1 cellular context compared by ENCODE assay signal in the genomic region with DNA sequence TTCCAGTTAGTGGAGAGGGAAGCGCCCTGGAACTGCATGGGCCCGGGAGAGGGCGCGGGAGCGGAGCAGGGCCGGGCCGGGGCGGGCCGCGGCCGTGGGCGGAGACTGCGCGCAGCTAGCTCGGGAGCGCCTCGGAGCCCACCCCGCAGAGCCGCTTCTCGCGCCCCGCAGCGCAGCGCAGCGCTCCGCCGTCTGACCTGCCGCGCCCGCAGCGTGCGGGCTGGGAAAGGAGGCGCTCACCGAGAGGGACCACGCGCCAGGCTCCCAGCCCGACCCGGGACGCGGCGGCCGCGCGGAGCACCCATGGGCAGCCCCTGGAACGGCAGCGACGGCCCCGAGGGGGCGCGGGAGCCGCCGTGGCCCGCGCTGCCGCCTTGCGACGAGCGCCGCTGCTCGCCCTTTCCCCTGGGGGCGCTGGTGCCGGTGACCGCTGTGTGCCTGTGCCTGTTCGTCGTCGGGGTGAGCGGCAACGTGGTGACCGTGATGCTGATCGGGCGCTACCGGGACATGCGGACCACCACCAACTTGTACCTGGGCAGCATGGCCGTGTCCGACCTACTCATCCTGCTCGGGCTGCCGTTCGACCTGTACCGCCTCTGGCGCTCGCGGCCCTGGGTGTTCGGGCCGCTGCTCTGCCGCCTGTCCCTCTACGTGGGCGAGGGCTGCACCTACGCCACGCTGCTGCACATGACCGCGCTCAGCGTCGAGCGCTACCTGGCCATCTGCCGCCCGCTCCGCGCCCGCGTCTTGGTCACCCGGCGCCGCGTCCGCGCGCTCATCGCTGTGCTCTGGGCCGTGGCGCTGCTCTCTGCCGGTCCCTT.
TF ChIP-seq lines count a peak whose summit lies in the region.

A gene with protein sequence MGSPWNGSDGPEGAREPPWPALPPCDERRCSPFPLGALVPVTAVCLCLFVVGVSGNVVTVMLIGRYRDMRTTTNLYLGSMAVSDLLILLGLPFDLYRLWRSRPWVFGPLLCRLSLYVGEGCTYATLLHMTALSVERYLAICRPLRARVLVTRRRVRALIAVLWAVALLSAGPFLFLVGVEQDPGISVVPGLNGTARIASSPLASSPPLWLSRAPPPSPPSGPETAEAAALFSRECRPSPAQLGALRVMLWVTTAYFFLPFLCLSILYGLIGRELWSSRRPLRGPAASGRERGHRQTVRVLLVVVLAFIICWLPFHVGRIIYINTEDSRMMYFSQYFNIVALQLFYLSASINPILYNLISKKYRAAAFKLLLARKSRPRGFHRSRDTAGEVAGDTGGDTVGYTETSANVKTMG (plus strand): TSS at position 304 of the 821 bp plus-strand sequence. CDS start 0 bp downstream, at position 304.

TF ChIP-seq in H1, 55 proteins besides CTCF, POLR2A, EP300 and RAD21:
- peak; percentile 97 for TF ChIP-seq E2F6 (IDR thresholded peaks at IDR 0.05)
- no peak for TF ChIP-seq FOSL1 (IDR thresholded peaks at IDR 0.05; ENCODE audit: insufficient read depth, low read depth, low read length)
- no peak for TF ChIP-seq GABPA (IDR thresholded peaks at IDR 0.05; ENCODE audit: borderline replicate concordance, insufficient read depth, low read length)
- TF ChIP-seq CHD1 (IDR thresholded peaks at IDR 0.05; ENCODE audit: low read depth, low read length), result no peak
- TF ChIP-seq TCF12 (IDR thresholded peaks at IDR 0.05; ENCODE audit: low read depth, low read length), result no peak
- TF ChIP-seq YY1 (IDR thresholded peaks at IDR 0.05; ENCODE audit: low read depth, low read length), result no peak
- TF ChIP-seq EZH2 (IDR thresholded peaks at IDR 0.05; ENCODE audit: low read depth, low read length, severe bottlenecking), result peak; percentile 91
- TF ChIP-seq, protein P1, sequence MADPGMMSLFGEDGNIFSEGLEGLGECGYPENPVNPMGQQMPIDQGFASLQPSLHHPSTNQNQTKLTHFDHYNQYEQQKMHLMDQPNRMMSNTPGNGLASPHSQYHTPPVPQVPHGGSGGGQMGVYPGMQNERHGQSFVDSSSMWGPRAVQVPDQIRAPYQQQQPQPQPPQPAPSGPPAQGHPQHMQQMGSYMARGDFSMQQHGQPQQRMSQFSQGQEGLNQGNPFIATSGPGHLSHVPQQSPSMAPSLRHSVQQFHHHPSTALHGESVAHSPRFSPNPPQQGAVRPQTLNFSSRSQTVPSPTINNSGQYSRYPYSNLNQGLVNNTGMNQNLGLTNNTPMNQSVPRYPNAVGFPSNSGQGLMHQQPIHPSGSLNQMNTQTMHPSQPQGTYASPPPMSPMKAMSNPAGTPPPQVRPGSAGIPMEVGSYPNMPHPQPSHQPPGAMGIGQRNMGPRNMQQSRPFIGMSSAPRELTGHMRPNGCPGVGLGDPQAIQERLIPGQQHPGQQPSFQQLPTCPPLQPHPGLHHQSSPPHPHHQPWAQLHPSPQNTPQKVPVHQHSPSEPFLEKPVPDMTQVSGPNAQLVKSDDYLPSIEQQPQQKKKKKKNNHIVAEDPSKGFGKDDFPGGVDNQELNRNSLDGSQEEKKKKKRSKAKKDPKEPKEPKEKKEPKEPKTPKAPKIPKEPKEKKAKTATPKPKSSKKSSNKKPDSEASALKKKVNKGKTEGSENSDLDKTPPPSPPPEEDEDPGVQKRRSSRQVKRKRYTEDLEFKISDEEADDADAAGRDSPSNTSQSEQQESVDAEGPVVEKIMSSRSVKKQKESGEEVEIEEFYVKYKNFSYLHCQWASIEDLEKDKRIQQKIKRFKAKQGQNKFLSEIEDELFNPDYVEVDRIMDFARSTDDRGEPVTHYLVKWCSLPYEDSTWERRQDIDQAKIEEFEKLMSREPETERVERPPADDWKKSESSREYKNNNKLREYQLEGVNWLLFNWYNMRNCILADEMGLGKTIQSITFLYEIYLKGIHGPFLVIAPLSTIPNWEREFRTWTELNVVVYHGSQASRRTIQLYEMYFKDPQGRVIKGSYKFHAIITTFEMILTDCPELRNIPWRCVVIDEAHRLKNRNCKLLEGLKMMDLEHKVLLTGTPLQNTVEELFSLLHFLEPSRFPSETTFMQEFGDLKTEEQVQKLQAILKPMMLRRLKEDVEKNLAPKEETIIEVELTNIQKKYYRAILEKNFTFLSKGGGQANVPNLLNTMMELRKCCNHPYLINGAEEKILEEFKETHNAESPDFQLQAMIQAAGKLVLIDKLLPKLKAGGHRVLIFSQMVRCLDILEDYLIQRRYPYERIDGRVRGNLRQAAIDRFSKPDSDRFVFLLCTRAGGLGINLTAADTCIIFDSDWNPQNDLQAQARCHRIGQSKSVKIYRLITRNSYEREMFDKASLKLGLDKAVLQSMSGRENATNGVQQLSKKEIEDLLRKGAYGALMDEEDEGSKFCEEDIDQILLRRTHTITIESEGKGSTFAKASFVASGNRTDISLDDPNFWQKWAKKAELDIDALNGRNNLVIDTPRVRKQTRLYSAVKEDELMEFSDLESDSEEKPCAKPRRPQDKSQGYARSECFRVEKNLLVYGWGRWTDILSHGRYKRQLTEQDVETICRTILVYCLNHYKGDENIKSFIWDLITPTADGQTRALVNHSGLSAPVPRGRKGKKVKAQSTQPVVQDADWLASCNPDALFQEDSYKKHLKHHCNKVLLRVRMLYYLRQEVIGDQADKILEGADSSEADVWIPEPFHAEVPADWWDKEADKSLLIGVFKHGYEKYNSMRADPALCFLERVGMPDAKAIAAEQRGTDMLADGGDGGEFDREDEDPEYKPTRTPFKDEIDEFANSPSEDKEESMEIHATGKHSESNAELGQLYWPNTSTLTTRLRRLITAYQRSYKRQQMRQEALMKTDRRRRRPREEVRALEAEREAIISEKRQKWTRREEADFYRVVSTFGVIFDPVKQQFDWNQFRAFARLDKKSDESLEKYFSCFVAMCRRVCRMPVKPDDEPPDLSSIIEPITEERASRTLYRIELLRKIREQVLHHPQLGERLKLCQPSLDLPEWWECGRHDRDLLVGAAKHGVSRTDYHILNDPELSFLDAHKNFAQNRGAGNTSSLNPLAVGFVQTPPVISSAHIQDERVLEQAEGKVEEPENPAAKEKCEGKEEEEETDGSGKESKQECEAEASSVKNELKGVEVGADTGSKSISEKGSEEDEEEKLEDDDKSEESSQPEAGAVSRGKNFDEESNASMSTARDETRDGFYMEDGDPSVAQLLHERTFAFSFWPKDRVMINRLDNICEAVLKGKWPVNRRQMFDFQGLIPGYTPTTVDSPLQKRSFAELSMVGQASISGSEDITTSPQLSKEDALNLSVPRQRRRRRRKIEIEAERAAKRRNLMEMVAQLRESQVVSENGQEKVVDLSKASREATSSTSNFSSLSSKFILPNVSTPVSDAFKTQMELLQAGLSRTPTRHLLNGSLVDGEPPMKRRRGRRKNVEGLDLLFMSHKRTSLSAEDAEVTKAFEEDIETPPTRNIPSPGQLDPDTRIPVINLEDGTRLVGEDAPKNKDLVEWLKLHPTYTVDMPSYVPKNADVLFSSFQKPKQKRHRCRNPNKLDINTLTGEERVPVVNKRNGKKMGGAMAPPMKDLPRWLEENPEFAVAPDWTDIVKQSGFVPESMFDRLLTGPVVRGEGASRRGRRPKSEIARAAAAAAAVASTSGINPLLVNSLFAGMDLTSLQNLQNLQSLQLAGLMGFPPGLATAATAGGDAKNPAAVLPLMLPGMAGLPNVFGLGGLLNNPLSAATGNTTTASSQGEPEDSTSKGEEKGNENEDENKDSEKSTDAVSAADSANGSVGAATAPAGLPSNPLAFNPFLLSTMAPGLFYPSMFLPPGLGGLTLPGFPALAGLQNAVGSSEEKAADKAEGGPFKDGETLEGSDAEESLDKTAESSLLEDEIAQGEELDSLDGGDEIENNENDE (IDR thresholded peaks at IDR 0.05; ENCODE audit: insufficient replicate concordance, low read length), result no peak
- TF ChIP-seq TAF1 (IDR thresholded peaks at IDR 0.05; ENCODE audit: low read depth, low read length), result no peak
- no peak for TF ChIP-seq ZNF274 (IDR thresholded peaks at IDR 0.05; ENCODE audit: borderline replicate concordance, extremely low read depth, low read length)
- no peak for TF ChIP-seq ATF2 (IDR thresholded peaks at IDR 0.05; ENCODE audit: low read length)
- TF ChIP-seq JUND (IDR thresholded peaks at IDR 0.05; ENCODE audit: low read length), result no peak
- no peak for TF ChIP-seq BRCA1 (IDR thresholded peaks at IDR 0.05; ENCODE audit: low read depth, low read length)
- TF ChIP-seq KDM4A (IDR thresholded peaks at IDR 0.05; ENCODE audit: low read depth, low read length, severe bottlenecking), result peak; percentile 88
- 0 out of 2 replicates have a peak, but pooled peaks have one; percentile 25 for TF ChIP-seq POLR2AphosphoS5 (IDR thresholded peaks at IDR 0.05; ENCODE audit: low read depth, low read length)
- peak; percentile 83 for TF ChIP-seq RBBP5 (IDR thresholded peaks at IDR 0.05; ENCODE audit: borderline replicate concordance, low read depth, low read length)
- TF ChIP-seq ASH2L (IDR thresholded peaks at IDR 0.05; ENCODE audit: low read length), result peak; percentile 27
- no peak for TF ChIP-seq SP4 (IDR thresholded peaks at IDR 0.05; ENCODE audit: low read length)
- peak; percentile 73 for TF ChIP-seq RNF2 (IDR thresholded peaks at IDR 0.05; ENCODE audit: borderline replicate concordance, low read depth, low read length, missing control alignments, poor library complexity, severe bottlenecking)
- TF ChIP-seq TAF7 (optimal IDR thresholded peaks at IDR 0.05; ENCODE audit: borderline replicate concordance, low read depth, low read length), result no peak
- peak; percentile 85 for TF ChIP-seq CTBP2 (IDR thresholded peaks at IDR 0.05; ENCODE audit: borderline replicate concordance, insufficient read depth, insufficient read length, low read length)
- no peak for TF ChIP-seq KDM5A (IDR thresholded peaks at IDR 0.05; ENCODE audit: low read length)
- no peak for TF ChIP-seq POU5F1 (IDR thresholded peaks at IDR 0.05; ENCODE audit: low read depth, low read length)
- no peak for TF ChIP-seq KDM1A (IDR thresholded peaks at IDR 0.05; ENCODE audit: borderline replicate concordance, low read length)
- TF ChIP-seq SUZ12 (IDR thresholded peaks at IDR 0.05; ENCODE audit: low read length), result peak; percentile 97; the same call in 1 of the 2 replicates
- no peak for TF ChIP-seq NANOG (IDR thresholded peaks at IDR 0.05; ENCODE audit: insufficient read depth, low read depth, low read length, poor library complexity, severe bottlenecking)
- TF ChIP-seq SIN3A (conservative IDR thresholded peaks at IDR 0.05 in 1 of 2, IDR thresholded peaks at IDR 0.05 in 1 of 2; ENCODE audit: low read depth in 1 of 2, low read length in 2 of 2), result no peak
- no peak for TF ChIP-seq CBX8 (IDR thresholded peaks at IDR 0.05; ENCODE audit: borderline replicate concordance, low read depth, low read length)
- TF ChIP-seq HDAC6 (IDR thresholded peaks at IDR 0.05; ENCODE audit: low read depth, low read length), result no peak
- peak; percentile 97 for TF ChIP-seq MAX (IDR thresholded peaks at IDR 0.05)
- TF ChIP-seq HDAC2 (IDR thresholded peaks at IDR 0.05; ENCODE audit: borderline replicate concordance in 1 of 2, low read depth in 2 of 2, low read length in 2 of 2), result peak in 1 of 2 experiments; percentile 67; a peak in 1 of 4 replicates
- peak; percentile 57; the same call in 1 of the 2 replicates for TF ChIP-seq CREB1 (IDR thresholded peaks at IDR 0.05)
